ENCODE assay signal across 9 cellular contexts in the genomic region with DNA sequence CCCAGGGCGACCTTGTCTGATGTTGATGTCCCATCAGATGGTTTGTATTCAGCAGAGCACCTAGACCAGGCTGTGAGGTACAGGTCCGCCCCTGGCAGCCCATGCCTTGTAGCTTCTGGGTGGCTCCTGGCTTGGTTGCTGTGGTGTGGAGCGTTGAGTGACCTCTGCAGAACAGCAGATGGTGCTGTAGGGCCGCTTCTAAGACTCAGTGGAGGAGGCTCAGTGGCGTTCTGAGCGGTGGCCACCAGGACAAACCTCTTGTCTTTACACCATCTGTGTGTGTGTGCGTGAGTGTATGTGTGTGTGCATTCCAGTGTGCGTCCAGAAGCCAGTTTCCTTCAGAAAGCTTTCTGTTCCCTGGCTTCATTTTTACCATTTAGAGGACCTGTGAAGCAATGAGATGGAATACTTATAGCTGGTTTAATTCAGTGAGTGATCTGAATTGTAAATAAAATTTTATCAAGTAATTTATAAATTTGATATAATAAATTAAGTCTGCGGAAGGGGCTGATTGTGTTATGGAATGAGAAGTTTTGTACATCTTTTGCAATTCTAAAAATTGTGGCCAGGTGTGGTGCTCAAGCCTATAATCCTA.
DNase-seq lines count a peak whose midpoint lies in the region; ATAC-seq, FAIRE-seq and TF ChIP-seq lines count a peak whose summit lies in the region.
"Had no signal": no experiment of that assay in that cellular context is flagged by ENCODE, and none has a peak within 500 bp of the region (broad histone marks: within the 10 kb centered on the region; RNA-seq: fewer than 3 reads in every experiment).

No MANE protein-coding gene starts in this region.

- peaks cover 11% of the 10 kb centered on the region for H3K36me3 Mint-ChIP-seq in activated CD4-positive, alpha-beta memory T cell treated with anti-CD3 and anti-CD28 coated beads, Interleukin-2, amount 10 ng/mL, durations not matched to agents 7 days and 5 days (ENCODE audit: low read depth)
- H3K36me3 Mint-ChIP-seq in endothelial cell (ENCODE audit: low read depth, unreplicated experiment) (peaks cover 9% of the 10 kb centered on the region), mesothelial cell of epicardium (no peaks in the 10 kb centered on the region)
- H3K36me3 Mint-ChIP-seq in stimulated activated naive B cell treated with anti-CD40 and anti-IgM and Interleukin-4, amounts not matched to agents 10 μg/mL and 1 μg/mL and 100 μg/mL, for 72 hours: peaks cover 38 to 59% of the 10 kb centered on the region in 2 donors

- ATAC-seq in stimulated activated naive B cell treated with anti-CD40 and anti-IgM and Interleukin-4, amounts not matched to agents 10 μg/mL and 1 μg/mL and 100 μg/mL, for 72 hours (replicated peaks): peak; percentile 98 to 99

- TF ChIP-seq POLR2A in GM12892 (IDR thresholded peaks at IDR 0.05; ENCODE audit: low read depth, low read length): no peak

- peak; percentile 65 for DNase-seq in GM12892 (ENCODE audit: insufficient read length)
- peak; percentile 70 to 91 for DNase-seq in HL-60 (ENCODE audit: low read depth in 1 of 2, low spot score in 1 of 2)
- DNase-seq in NCI-H82 treated with DMSO at 0.1 percent for 48 hours (lab: John Stamatoyannopoulos, UW; ENCODE audit: unreplicated experiment): peak; percentile 63
- peak; percentile 82 for DNase-seq in activated CD4-positive, alpha-beta memory T cell treated with anti-CD3 and anti-CD28 coated beads, Interleukin-2, amount 10 ng/mL, durations not matched to agents 7 days and 5 days
- peak; percentile 80 for DNase-seq in endothelial cell (ENCODE audit: low spot score)
- peak; percentile 55 to 77 for DNase-seq in mesothelial cell of epicardium (ENCODE audit: low spot score in 2 of 2, unreplicated experiment in 2 of 2)
- DNase-seq in stimulated activated naive B cell treated with anti-CD40 and anti-IgM and Interleukin-4, amounts not matched to agents 10 μg/mL and 1 μg/mL and 100 μg/mL, for 72 hours: peak; percentile 60

- H3K4me1 Mint-ChIP-seq in activated CD4-positive, alpha-beta memory T cell treated with anti-CD3 and anti-CD28 coated beads, Interleukin-2, amount 10 ng/mL, durations not matched to agents 7 days and 5 days: peaks cover 16% of the 10 kb centered on the region
- H3K4me1 Mint-ChIP-seq in endothelial cell (ENCODE audit: unreplicated experiment) (no peaks in the 10 kb centered on the region), mesothelial cell of epicardium (peaks cover 1% of the 10 kb centered on the region)
- peaks cover 31 to 46% of the 10 kb centered on the region in 2 donors for H3K4me1 Mint-ChIP-seq in stimulated activated naive B cell treated with anti-CD40 and anti-IgM and Interleukin-4, amounts not matched to agents 10 μg/mL and 1 μg/mL and 100 μg/mL, for 72 hours

- H3K27ac ChIP-seq in 22Rv1 (no peak overlapping the region), HL-60 (replicated peaks) (no peak overlapping the region)
- H3K27ac ChIP-seq: neutrophil had no signal

- H3K27me3 ChIP-seq in HL-60 (ENCODE audit: insufficient read depth, poor library complexity, severe bottlenecking): no peaks in the 10 kb centered on the region
- H3K27me3 ChIP-seq: neutrophil had no signal

- FAIRE-seq in GM12892 (lab: Jason Lieb, UNC): peak; percentile 69

- CTCF ChIA-PET in activated CD4-positive, alpha-beta memory T cell treated with anti-CD3 and anti-CD28 coated beads, Interleukin-2, amount 10 ng/mL, durations not matched to agents 7 days and 5 days (lab: Charles Lee): interaction anchor here (0.6 to 6.5 kb wide), 33 partner anchors 8 to 679 kb away, joined by 3 to 178 read pairs (median 4); partner anchors contain the start of genes POFUT2, SLX9 and UBE2G2

- no peaks in the 10 kb centered on the region for H3K27me3 Mint-ChIP-seq in activated CD4-positive, alpha-beta memory T cell treated with anti-CD3 and anti-CD28 coated beads, Interleukin-2, amount 10 ng/mL, durations not matched to agents 7 days and 5 days
- peaks cover 4% of the 10 kb centered on the region for H3K27me3 Mint-ChIP-seq in endothelial cell (ENCODE audit: unreplicated experiment)
- H3K27me3 Mint-ChIP-seq in mesothelial cell of epicardium (ENCODE audit: low read depth): no peaks in the 10 kb centered on the region
- no peaks in the 10 kb centered on the region for H3K27me3 Mint-ChIP-seq in stimulated activated naive B cell treated with anti-CD40 and anti-IgM and Interleukin-4, amounts not matched to agents 10 μg/mL and 1 μg/mL and 100 μg/mL, for 72 hours

- TF ChIP-seq CTCF in 22Rv1 (IDR thresholded peaks at IDR 0.05): peak; percentile 86
- TF ChIP-seq CTCF in HL-60 (IDR thresholded peaks at IDR 0.05; ENCODE audit: insufficient read depth, low read length): peak; percentile 96
- peak; percentile 58 for TF ChIP-seq CTCF in endothelial cell (IDR thresholded peaks at IDR 0.05; ENCODE audit: unreplicated experiment)
- peak; percentile 50 for TF ChIP-seq CTCF in mesothelial cell of epicardium (IDR thresholded peaks at IDR 0.05; ENCODE audit: unreplicated experiment)

- no peak overlapping the region for H3K4me3 Mint-ChIP-seq in activated CD4-positive, alpha-beta memory T cell treated with anti-CD3 and anti-CD28 coated beads, Interleukin-2, amount 10 ng/mL, durations not matched to agents 7 days and 5 days
- H3K4me3 Mint-ChIP-seq in endothelial cell (ENCODE audit: unreplicated experiment) (no peak overlapping the region), mesothelial cell of epicardium (no peak overlapping the region)
- H3K4me3 Mint-ChIP-seq in stimulated activated naive B cell treated with anti-CD40 and anti-IgM and Interleukin-4, amounts not matched to agents 10 μg/mL and 1 μg/mL and 100 μg/mL, for 72 hours: no peak overlapping the region

- POLR2A ChIA-PET in activated CD4-positive, alpha-beta memory T cell treated with anti-CD3 and anti-CD28 coated beads, Interleukin-2, amount 10 ng/mL, durations not matched to agents 7 days and 5 days (lab: Charles Lee): interaction anchor here (0.7 to 1.2 kb wide), 4 partner anchors 11 to 147 kb away, joined by 3 read pairs; partner anchors contain the start of gene POFUT2

- no peak overlapping the region for H3K4me3 ChIP-seq in HL-60 (replicated peaks; ENCODE audit: insufficient read depth, low read length)

- no peak overlapping the region for H3K27ac Mint-ChIP-seq in activated CD4-positive, alpha-beta memory T cell treated with anti-CD3 and anti-CD28 coated beads, Interleukin-2, amount 10 ng/mL, durations not matched to agents 7 days and 5 days
- no peak overlapping the region for H3K27ac Mint-ChIP-seq in endothelial cell (ENCODE audit: unreplicated experiment)
- no peak overlapping the region for H3K27ac Mint-ChIP-seq in mesothelial cell of epicardium
- peak overlapping the region; percentile 59 for H3K27ac Mint-ChIP-seq in stimulated activated naive B cell treated with anti-CD40 and anti-IgM and Interleukin-4, amounts not matched to agents 10 μg/mL and 1 μg/mL and 100 μg/mL, for 72 hours

- no peaks in the 10 kb centered on the region for H3K9me3 Mint-ChIP-seq in activated CD4-positive, alpha-beta memory T cell treated with anti-CD3 and anti-CD28 coated beads, Interleukin-2, amount 10 ng/mL, durations not matched to agents 7 days and 5 days
- H3K9me3 Mint-ChIP-seq in endothelial cell (ENCODE audit: unreplicated experiment): no peaks in the 10 kb centered on the region
- no peaks in the 10 kb centered on the region for H3K9me3 Mint-ChIP-seq in mesothelial cell of epicardium
- no peaks in the 10 kb centered on the region for H3K9me3 Mint-ChIP-seq in stimulated activated naive B cell treated with anti-CD40 and anti-IgM and Interleukin-4, amounts not matched to agents 10 μg/mL and 1 μg/mL and 100 μg/mL, for 72 hours
